Comparison of ENCODE assay signal across 16 cellular contexts in genomic region chr17:3730881-3731429, GRCh38. TPM values are rescaled to one million over a fixed set of nuclear protein-coding genes. Genes with fewer than 3 reads are reported as not detected.
DNase-seq lines count a peak whose midpoint lies in the region; ATAC-seq, FAIRE-seq and TF ChIP-seq lines count a peak whose summit lies in the region.
"Had no signal": no experiment of that assay in that cellular context is flagged by ENCODE, and none has a peak within 500 bp of the region (broad histone marks: within the 10 kb centered on the region; RNA-seq: fewer than 3 reads in every experiment).

No MANE protein-coding gene starts in this region.

- H3K9ac ChIP-seq in HepG2 (ENCODE audit: insufficient read depth, low read depth, low read length) (no peak overlapping the region), K562 (ENCODE audit: insufficient read depth in 1 of 2, low read depth in 2 of 2, low read length in 2 of 2) (no peak overlapping the region), colonic mucosa (ENCODE audit: low read depth in 2 of 2, low read length in 2 of 2) (no peak overlapping the region)

- H4K20me1 ChIP-seq in HepG2 (ENCODE audit: insufficient read depth, low read length) (no peaks in the 10 kb centered on the region), K562 (replicated peaks; ENCODE audit: control insufficient read depth, insufficient read depth, low read length) (no peaks in the 10 kb centered on the region; the same call in 1 of the 2 replicates)

- FAIRE-seq in HepG2 (lab: Jason Lieb, UNC) (no peak), K562 (lab: Jason Lieb, UNC) (no peak)
- FAIRE-seq: endometrium had no signal

- H3K4me3 ChIP-seq in HepG2 (replicated peaks in 1 of 3; ENCODE audit: insufficient read depth in 1 of 3, low read depth in 2 of 3, low read length in 3 of 3), result no peak overlapping the region
- no peak overlapping the region for H3K4me3 ChIP-seq in right lobe of liver
- no peak overlapping the region for H3K4me3 ChIP-seq in K562
- no peak overlapping the region for H3K4me3 ChIP-seq in colonic mucosa
- no peak overlapping the region for H3K4me3 ChIP-seq in effector memory CD4-positive, alpha-beta T cell (ENCODE audit: insufficient read depth, low read depth, low read length, poor library complexity, severe bottlenecking)
- H3K4me3 ChIP-seq: body of pancreas, hepatocyte, lower lobe of right lung, tibial nerve had no signal

- WGBS in HepG2 (ENCODE audit: low lambda C conversion rate), result 44% methylated on average over 6 of the region's 9 CpGs
- 62% methylated on average over 7 of the region's 9 CpGs for WGBS in right lobe of liver (ENCODE audit: insufficient coverage, low coverage, low lambda C conversion rate, missing lambda C conversion rate)
- WGBS in K562 (ENCODE audit: insufficient coverage, low coverage, missing lambda C conversion rate), result 24% methylated on average over 5 of the region's 9 CpGs

- ATAC-seq in HepG2 (no peak), right lobe of liver (no peak), K562 (no peak)
- ATAC-seq: body of pancreas, lower lobe of right lung, T-helper 17 cell had no signal

- H3K36me3 ChIP-seq in HepG2 (replicated peaks in 1 of 2; ENCODE audit: control insufficient read depth in 1 of 2, insufficient read depth in 2 of 2, low read length in 2 of 2) (no peaks in the 10 kb centered on the region), right lobe of liver (no peaks in the 10 kb centered on the region), K562 (ENCODE audit: control insufficient read depth, insufficient read depth, low read length) (peaks cover 16% of the 10 kb centered on the region; the same call in 2 of the 3 replicates), colonic mucosa (no peaks in the 10 kb centered on the region)
- H3K36me3 ChIP-seq in effector memory CD4-positive, alpha-beta T cell (ENCODE audit: control insufficient read depth, insufficient read depth, low read length), result no peaks in the 10 kb centered on the region
- H3K36me3 ChIP-seq: lower lobe of right lung, tibial nerve had no signal

- no peak for TF ChIP-seq POLR2A in HepG2 (IDR thresholded peaks at IDR 0.05; ENCODE audit: insufficient read depth in 1 of 2, low read depth in 2 of 2, low read length in 2 of 2)
- TF ChIP-seq POLR2A in right lobe of liver (IDR thresholded peaks at IDR 0.05), result no peak
- TF ChIP-seq POLR2A in K562 (conservative IDR thresholded peaks at IDR 0.05), result no peak

- no peaks in the 10 kb centered on the region for H3K9me1 ChIP-seq in K562 (ENCODE audit: control insufficient read depth, insufficient read depth, low read length)

- no peak overlapping the region for H3K4me2 ChIP-seq in HepG2 (ENCODE audit: low read depth, low read length)
- no peak overlapping the region for H3K4me2 ChIP-seq in K562 (ENCODE audit: insufficient read depth, low read length)
- H3K4me2 ChIP-seq: hepatocyte had no signal

- H3K27me3 ChIP-seq in HepG2 (ENCODE audit: control insufficient read depth in 1 of 2, insufficient read depth in 2 of 2, low read length in 2 of 2) (no peaks in the 10 kb centered on the region), right lobe of liver (no peaks in the 10 kb centered on the region), K562 (ENCODE audit: control insufficient read depth in 2 of 2, insufficient read depth in 2 of 2, low read length in 2 of 2) (no peaks in the 10 kb centered on the region), colonic mucosa (no peaks in the 10 kb centered on the region)
- no peaks in the 10 kb centered on the region for H3K27me3 ChIP-seq in effector memory CD4-positive, alpha-beta T cell (replicated peaks; ENCODE audit: control insufficient read depth, insufficient read depth, low read length, poor library complexity, severe bottlenecking)
- H3K27me3 ChIP-seq: body of pancreas, hepatocyte had no signal

- H3K9me3 ChIP-seq in HepG2 (ENCODE audit: low read length) (no peaks in the 10 kb centered on the region), right lobe of liver (no peaks in the 10 kb centered on the region), K562 (replicated peaks; ENCODE audit: control insufficient read depth, insufficient read depth, low read depth, low read length) (no peaks in the 10 kb centered on the region), colonic mucosa (no peaks in the 10 kb centered on the region)
- no peaks in the 10 kb centered on the region for H3K9me3 ChIP-seq in effector memory CD4-positive, alpha-beta T cell (ENCODE audit: control insufficient read depth, low read length)
- H3K9me3 ChIP-seq: body of pancreas, lower lobe of right lung, tibial nerve had no signal

- TF ChIP-seq CTCF in HepG2 (CRISPR knock-in tag; IDR thresholded peaks at IDR 0.05) (no peak), right lobe of liver (IDR thresholded peaks at IDR 0.05) (no peak), K562 (IDR thresholded peaks at IDR 0.05 in 2 of 3, conservative IDR thresholded peaks at IDR 0.05 in 1 of 3; ENCODE audit: insufficient read depth in 2 of 3, low read depth in 1 of 3, low read length in 3 of 3) (no peak), colonic mucosa (IDR thresholded peaks at IDR 0.05) (no peak)

- CTCF ChIA-PET in HepG2 (lab: Yijun Ruan, JAX; ENCODE audit: low intra/inter-chr PET ratio, low total read pairs), result no interaction called here
- CTCF ChIA-PET in K562 (lab: Yijun Ruan, JAX; ENCODE audit: low intra/inter-chr PET ratio), result no interaction called here

- intact Hi-C loops in HepG2 (cut with micrococcal nuclease; ENCODE audit: unreplicated experiment), result loop anchor here (5.0 to 10.0 kb wide), 2 partner anchors 49 to 174 kb away; no protein-coding TSS in a partner anchor
- intact Hi-C loops in right lobe of liver (cut with DNase I), result loop anchor here in 1 of 2 donors (10.0 kb wide), 1 partner anchor 114 kb away; the partner anchor contains the start of gene NCBP3
- intact Hi-C loops in K562 (cut with micrococcal nuclease), result loop anchor here (10.0 kb wide), 2 partner anchors 174 to 344 kb away; no protein-coding TSS in a partner anchor
- intact Hi-C loops in colonic mucosa (cut with DNase I), result no loop called here

- BruUV-seq in HepG2 (replicated peaks; lab: Mats Ljungman, UMichigan) (no TSS peak), K562 (replicated peaks; lab: Mats Ljungman, UMichigan) (no TSS peak)

- TF ChIP-seq RAD21 in HepG2 (CRISPR knock-in tag; IDR thresholded peaks at IDR 0.05) (no peak), K562 (CRISPR knock-in tag; conservative IDR thresholded peaks at IDR 0.05 in 1 of 2, IDR thresholded peaks at IDR 0.05 in 1 of 2) (no peak)

- DNase-seq in HepG2 (ENCODE audit: low spot score), result no peak
- DNase-seq in right lobe of liver, result no peak
- no peak for DNase-seq in K562 (ENCODE audit: extremely low read depth in 1 of 4, low spot score in 3 of 4)
- peak; percentile 54 for DNase-seq in left kidney (ENCODE audit: low read depth, low spot score)
- DNase-seq in colonic mucosa, result no peak
- no peak for DNase-seq in NCI-H2227 treated with DMSO at 0.1 percent for 48 hours (lab: John Stamatoyannopoulos, UW)
- no peak for DNase-seq in effector memory CD4-positive, alpha-beta T cell
- no peak for DNase-seq in NCI-H1694 (lab: John Stamatoyannopoulos, UW)
- DNase-seq: activated CD4-positive, alpha-beta T cell treated with anti-CD3 and anti-CD28 coated beads for 48 hours; body of pancreas; lower lobe of right lung; occipital lobe; T-helper 17 cell had no signal

- TF ChIP-seq EP300 in HepG2 (IDR thresholded peaks at IDR 0.05; ENCODE audit: low read depth in 2 of 2, low read length in 2 of 2), result no peak
- TF ChIP-seq EP300 in HepG2 (CRISPR knock-in tag; IDR thresholded peaks at IDR 0.05; ENCODE audit: borderline replicate concordance), result no peak
- TF ChIP-seq EP300 in K562 (IDR thresholded peaks at IDR 0.05; ENCODE audit: low read length), result no peak

- POLR2A ChIA-PET in HepG2 (lab: Yijun Ruan, JAX) (no interaction called here), K562 (lab: Yijun Ruan, JAX) (no interaction called here)

- no peak overlapping the region for H2AFZ ChIP-seq in HepG2 (ENCODE audit: low read length)
- no peak overlapping the region for H2AFZ ChIP-seq in K562 (ENCODE audit: low read depth, low read length)
- H2AFZ ChIP-seq: hepatocyte had no signal

- in situ Hi-C loops in HepG2 (cut with HindIII; ENCODE audit: extremely low pct_ligation_motif_present, low pct_unique_long_range_greater_than_20kb) (loop anchor here (10.0 kb wide), 1 partner anchor 174 kb away; no protein-coding TSS in a partner anchor), K562 (cut with MboI) (loop anchor here (5.0 kb wide), 1 partner anchor 49 kb away; no protein-coding TSS in a partner anchor)

- peaks cover 8% of the 10 kb centered on the region for H3K79me2 ChIP-seq in HepG2 (ENCODE audit: insufficient read depth, low read length)
- peaks cover 12% of the 10 kb centered on the region for H3K79me2 ChIP-seq in K562 (ENCODE audit: control insufficient read depth, insufficient read depth, low read length)
- H3K79me2 ChIP-seq: hepatocyte had no signal

- H3K4me1 ChIP-seq in HepG2 (ENCODE audit: insufficient read depth, low read length), result peaks cover 45% of the 10 kb centered on the region
- H3K4me1 ChIP-seq in right lobe of liver, result peaks cover 0 to 15% (median 0%) of the 10 kb centered on the region in 4 donors
- H3K4me1 ChIP-seq in K562 (replicated peaks in 1 of 2; ENCODE audit: control insufficient read depth in 2 of 2, insufficient read depth in 2 of 2, low read length in 2 of 2), result no peaks in the 10 kb centered on the region; a peak in 2 of 5 replicates
- H3K4me1 ChIP-seq in colonic mucosa, result no peaks in the 10 kb centered on the region
- H3K4me1 ChIP-seq in effector memory CD4-positive, alpha-beta T cell (ENCODE audit: control insufficient read depth, insufficient read depth, low read length, poor library complexity, severe bottlenecking), result no peaks in the 10 kb centered on the region
- H3K4me1 ChIP-seq: body of pancreas, lower lobe of right lung, tibial nerve had no signal

- no peak overlapping the region for H3K27ac ChIP-seq in HepG2 (ENCODE audit: extremely low read length, insufficient read depth, low read length)
- H3K27ac ChIP-seq in right lobe of liver, result no peak overlapping the region
- no peak overlapping the region for H3K27ac ChIP-seq in K562 (ENCODE audit: extremely low read depth, low read depth, low read length)
- H3K27ac ChIP-seq in colonic mucosa, result no peak overlapping the region
- no peak overlapping the region for H3K27ac ChIP-seq in effector memory CD4-positive, alpha-beta T cell (ENCODE audit: insufficient read depth, low read length, poor library complexity, severe bottlenecking)
- H3K27ac ChIP-seq: body of pancreas, hepatocyte, lower lobe of right lung, tibial nerve had no signal

RNA-seq across cellular contexts. Expression of gene HASPIN, which starts 7.3 kb away (rescaled TPM):
- total RNA-seq in HepG2 (2016; rRNA removed; fragmentation: Illumina TruSeq; extraction: Trizol) (7.8 and 8.1 TPM in 2 replicates), right lobe of liver (1 to 10 TPM in 1 of 6 experiments, under 1 TPM in 4, not detected in 1; 0.07 to 1.1 (median 0.27) TPM), K562 (2014; rRNA removed) (12.1 and 14.5 TPM in 2 replicates), K562 (2014; rRNA removed; fragmentation: Illumina TruSeq; extraction: Trizol) (10.2 and 10.6 TPM in 2 replicates), K562 (2015; rRNA removed; fragmentation: Illumina TruSeq; extraction: Trizol) (9.9 and 11.0 TPM in 2 replicates), K562 (2021) (12.9 and 13.5 TPM in 2 replicates), colonic mucosa (10 to 100 TPM in 1 of 2 donors, 1 to 10 TPM in 1; 2.6 to 13.2 TPM)
- 1.3 and 1.4 TPM in 2 replicates for total RNA-seq in HepG2 (2016; cell fraction: cytosol; rRNA removed; fragmentation: Illumina TruSeq; extraction: Trizol; ENCODE audit: low read depth)
- total RNA-seq in HepG2 (2016; cell fraction: insoluble cytoplasmic fraction; rRNA removed; fragmentation: Illumina TruSeq; extraction: Trizol), result 7.4 and 8.8 TPM in 2 replicates
- 4.8 TPM in 2 replicates for total RNA-seq in HepG2 (2016; cell fraction: membrane; rRNA removed; fragmentation: Illumina TruSeq; extraction: Trizol)
- 4.1 and 5.0 TPM in 2 replicates for total RNA-seq in HepG2 (2016; cell fraction: nucleus; rRNA removed; fragmentation: Illumina TruSeq; extraction: Trizol)
- polyA plus RNA-seq in HepG2 (2011; rRNA removed) (1.9 and 2.7 TPM in 2 replicates), K562 (2011; rRNA removed) (5.9 and 9.0 TPM in 2 replicates), K562 (2014; fragmentation: Illumina TruSeq; extraction: Trizol) (9.5 and 11.0 TPM in 2 replicates), K562 (2014; fragmentation: Nextera tagmentation; extraction: Ambion mirVana) (under 1 TPM; 0.81 to 0.87 TPM), K562 (2014; rRNA removed) (7.1 and 7.2 TPM in 2 replicates)
- polyA plus RNA-seq in HepG2 (2011; cell fraction: cytosol; rRNA removed), result 1.5 and 1.9 TPM in 2 replicates
- 1.1 and 2.3 TPM in 2 replicates for polyA plus RNA-seq in HepG2 (2011; cell fraction: nucleus; rRNA removed)
- 1.1 and 1.9 TPM in 2 replicates for polyA plus RNA-seq in HepG2 (2012)
- 0.50 and 0.65 TPM in 2 replicates for polyA plus RNA-seq in HepG2 (2016; cell fraction: cytosol; fragmentation: Illumina TruSeq; extraction: Trizol; ENCODE audit: low read depth)
- 5.0 and 5.9 TPM in 2 replicates for polyA plus RNA-seq in HepG2 (2016; cell fraction: insoluble cytoplasmic fraction; fragmentation: Illumina TruSeq; extraction: Trizol; ENCODE audit: low read depth)
- 1.5 and 1.6 TPM in 2 replicates for polyA plus RNA-seq in HepG2 (2016; cell fraction: membrane; fragmentation: Illumina TruSeq; extraction: Trizol; ENCODE audit: low read depth)
- 3.6 and 4.4 TPM in 2 replicates for polyA plus RNA-seq in HepG2 (2016; cell fraction: nucleus; fragmentation: Illumina TruSeq; extraction: Trizol; ENCODE audit: insufficient read depth, low read depth)
- polyA minus RNA-seq in HepG2 (2011; rRNA and poly(A)+ RNA removed; ENCODE audit: low replicate concordance), result 5.0 and 17.7 TPM in 2 replicates
- 4.4 and 5.5 TPM in 2 replicates for polyA minus RNA-seq in HepG2 (2011; cell fraction: cytosol; rRNA and poly(A)+ RNA removed)
- 3.0 and 5.7 TPM in 2 replicates for polyA minus RNA-seq in HepG2 (2011; cell fraction: nucleus; rRNA and poly(A)+ RNA removed)
- 12.9 and 20.9 TPM in 2 replicates for total RNA-seq in K562 (2011; cell fraction: chromatin; rRNA removed; ENCODE audit: low replicate concordance)
- total RNA-seq in K562 (2011; cell fraction: nucleolus; rRNA removed), result 13.8 and 17.3 TPM in 2 replicates
- 10.5 and 14.7 TPM in 2 replicates for total RNA-seq in K562 (2011; cell fraction: nucleoplasm; rRNA removed)
- 5.1 and 9.0 TPM in 2 replicates for polyA plus RNA-seq in K562 (2011; cell fraction: cytosol; rRNA removed)
- polyA plus RNA-seq in K562 (2011; cell fraction: nucleus; rRNA removed), result 3.7 and 4.1 TPM in 2 replicates
- 6.1 and 6.2 TPM in 2 replicates for polyA plus RNA-seq in K562 (2012)
- polyA minus RNA-seq in K562 (2011; rRNA and poly(A)+ RNA removed), result 13.5 and 16.4 TPM in 2 replicates
- polyA minus RNA-seq in K562 (2011; cell fraction: cytosol; rRNA and poly(A)+ RNA removed), result 9.4 and 11.0 TPM in 2 replicates
- polyA minus RNA-seq in K562 (2011; cell fraction: nucleus; rRNA and poly(A)+ RNA removed), result 5.8 and 9.4 TPM in 2 replicates
- total RNA-seq: body of pancreas had no signal

RNA-seq across cellular contexts. Expression of gene P2RX5, which starts 35.0 kb away (rescaled TPM):
- total RNA-seq in HepG2 (2016; rRNA removed; fragmentation: Illumina TruSeq; extraction: Trizol) (0.90 and 0.95 TPM in 2 replicates), right lobe of liver (1 to 10 TPM in 1 of 6 experiments, under 1 TPM in 5; 0.13 to 1.1 (median 0.40) TPM), K562 (2014; rRNA removed) (1.3 and 1.8 TPM in 2 replicates), K562 (2014; rRNA removed; fragmentation: Illumina TruSeq; extraction: Trizol) (0.35 and 1.5 TPM in 2 replicates), K562 (2015; rRNA removed; fragmentation: Illumina TruSeq; extraction: Trizol) (0.87 and 1.5 TPM in 2 replicates), K562 (2021) (1.6 and 1.8 TPM in 2 replicates), colonic mucosa (1 to 10 TPM in 1 of 2 donors, under 1 TPM in 1; 0.93 to 1.5 TPM)
- total RNA-seq in HepG2 (2016; cell fraction: cytosol; rRNA removed; fragmentation: Illumina TruSeq; extraction: Trizol; ENCODE audit: low read depth), result 0.20 and 0.79 TPM in 2 replicates
- total RNA-seq in HepG2 (2016; cell fraction: insoluble cytoplasmic fraction; rRNA removed; fragmentation: Illumina TruSeq; extraction: Trizol), result 0.64 and 0.82 TPM in 2 replicates
- 0.62 and 0.93 TPM in 2 replicates for total RNA-seq in HepG2 (2016; cell fraction: membrane; rRNA removed; fragmentation: Illumina TruSeq; extraction: Trizol)
- total RNA-seq in HepG2 (2016; cell fraction: nucleus; rRNA removed; fragmentation: Illumina TruSeq; extraction: Trizol), result 0.53 and 1.1 TPM in 2 replicates
- polyA plus RNA-seq in HepG2 (2011; rRNA removed) (1.0 and 1.7 TPM in 2 replicates), K562 (2011; rRNA removed) (2.7 and 4.0 TPM in 2 replicates), K562 (2014; fragmentation: Illumina TruSeq; extraction: Trizol) (1.1 and 1.6 TPM in 2 replicates), K562 (2014; fragmentation: Nextera tagmentation; extraction: Ambion mirVana) (under 1 TPM; 0.31 to 0.61 TPM), K562 (2014; rRNA removed) (0.49 and 1.2 TPM in 2 replicates)
- 1.4 and 1.5 TPM in 2 replicates for polyA plus RNA-seq in HepG2 (2011; cell fraction: cytosol; rRNA removed)
- polyA plus RNA-seq in HepG2 (2011; cell fraction: nucleus; rRNA removed), result 1.6 and 1.9 TPM in 2 replicates
- polyA plus RNA-seq in HepG2 (2012), result 0.50 and 1.1 TPM in 2 replicates
- polyA plus RNA-seq in HepG2 (2016; cell fraction: cytosol; fragmentation: Illumina TruSeq; extraction: Trizol; ENCODE audit: low read depth), result 0.24 and 0.38 TPM in 2 replicates
- polyA plus RNA-seq in HepG2 (2016; cell fraction: insoluble cytoplasmic fraction; fragmentation: Illumina TruSeq; extraction: Trizol; ENCODE audit: low read depth), result 0.46 and 0.98 TPM in 2 replicates
- 0.48 and 0.70 TPM in 2 replicates for polyA plus RNA-seq in HepG2 (2016; cell fraction: membrane; fragmentation: Illumina TruSeq; extraction: Trizol; ENCODE audit: low read depth)
- 1.5 and 1.7 TPM in 2 replicates for polyA plus RNA-seq in HepG2 (2016; cell fraction: nucleus; fragmentation: Illumina TruSeq; extraction: Trizol; ENCODE audit: insufficient read depth, low read depth)
- 1.6 and 53.3 TPM in 2 replicates for polyA minus RNA-seq in HepG2 (2011; rRNA and poly(A)+ RNA removed; ENCODE audit: low replicate concordance)
- 0.49 and 1.2 TPM in 2 replicates for polyA minus RNA-seq in HepG2 (2011; cell fraction: cytosol; rRNA and poly(A)+ RNA removed)
- 0.87 and 1.0 TPM in 2 replicates for polyA minus RNA-seq in HepG2 (2011; cell fraction: nucleus; rRNA and poly(A)+ RNA removed)
- 3.7 and 10.0 TPM in 2 replicates for total RNA-seq in K562 (2011; cell fraction: chromatin; rRNA removed; ENCODE audit: low replicate concordance)
- total RNA-seq in K562 (2011; cell fraction: nucleolus; rRNA removed), result 4.3 and 7.7 TPM in 2 replicates
- total RNA-seq in K562 (2011; cell fraction: nucleoplasm; rRNA removed), result 2.3 and 4.7 TPM in 2 replicates
- 2.2 and 4.5 TPM in 2 replicates for polyA plus RNA-seq in K562 (2011; cell fraction: cytosol; rRNA removed)
- polyA plus RNA-seq in K562 (2011; cell fraction: nucleus; rRNA removed), result 4.0 and 10.8 TPM in 2 replicates
- polyA plus RNA-seq in K562 (2012), result 2.0 and 2.1 TPM in 2 replicates
- polyA minus RNA-seq in K562 (2011; rRNA and poly(A)+ RNA removed), result 1.0 and 2.8 TPM in 2 replicates
- polyA minus RNA-seq in K562 (2011; cell fraction: cytosol; rRNA and poly(A)+ RNA removed), result 3.1 and 4.7 TPM in 2 replicates
- 1.8 and 3.2 TPM in 2 replicates for polyA minus RNA-seq in K562 (2011; cell fraction: nucleus; rRNA and poly(A)+ RNA removed)
- total RNA-seq: hepatocyte had no signal
- polyA plus RNA-seq: hepatocyte had no signal

Comparison
In these comparisons a context has a peak if more than half of its experiments do, and no peak if none do; other contexts are left out.
1. Of the 241 proteins assayed by ChIP-seq in both HepG2 and K562: peak only in HepG2: GABPA and NR2C2; only in K562: none; in both: none; in neither: 239.